Comparison of ENCODE assay signal across 16 cellular contexts in genomic region chr16:15141586-15141985, GRCh38. TPM values are rescaled to one million over a fixed set of nuclear protein-coding genes. Genes with fewer than 3 reads are reported as not detected.
DNase-seq lines count a peak whose midpoint lies in the region; ATAC-seq and TF ChIP-seq lines count a peak whose summit lies in the region.
"Had no signal": no experiment of that assay in that cellular context is flagged by ENCODE, and none has a peak within 500 bp of the region (broad histone marks: within the 10 kb centered on the region; RNA-seq: fewer than 3 reads in every experiment).

No MANE protein-coding gene starts in this region.

- no peaks in the 10 kb centered on the region for H3K36me3 Mint-ChIP-seq in CD4-positive, alpha-beta T cell (ENCODE audit: low read depth)

- H3K9me3 Mint-ChIP-seq in CD4-positive, alpha-beta T cell = no peaks in the 10 kb centered on the region
- H3K9me3 Mint-ChIP-seq: activated T-helper 2 cell treated with anti-CD3 and anti-CD28 coated beads, Interferon-gamma antibody, Interleukin-2, Interleukin-4, amounts not matched to agents 10 μg/mL and 5 μg/mL and 100 μg/mL, durations not matched to agents 14 hours and 24 hours and 36 hours; endodermal cell had no signal

- H3K36me3 ChIP-seq in esophagus squamous epithelium = no peaks in the 10 kb centered on the region
- H3K36me3 ChIP-seq in sigmoid colon = no peaks in the 10 kb centered on the region
- H3K36me3 ChIP-seq in uterus = no peaks in the 10 kb centered on the region
- H3K36me3 ChIP-seq: BLaER1 treated with 17β-estradiol and CSF1 and Interleukin-3, amounts not matched to agents 10 nM and 100 nM; right lobe of liver had no signal

- intact Hi-C loops in esophagus squamous epithelium (cut with DNase I) = no loop called here
- intact Hi-C loops in sigmoid colon (cut with DNase I) = no loop called here
- intact Hi-C loops in uterus (cut with DNase I; ENCODE audit: low total_unique reads) = no loop called here
- intact Hi-C loops in sciatic nerve (cut with DNase I) = no loop called here
- intact Hi-C loops in CD4-positive, alpha-beta T cell (cut with DNase I, micrococcal nuclease) = no loop called here

- TF ChIP-seq POLR2A in esophagus squamous epithelium (IDR thresholded peaks at IDR 0.05) = no peak
- no peak for TF ChIP-seq POLR2A in sigmoid colon (IDR thresholded peaks at IDR 0.05)
- no peak for TF ChIP-seq POLR2A in uterus (IDR thresholded peaks at IDR 0.05)

- peak overlapping the region in 3 of 4 donors; percentile 16 to 49 (median 17) for H3K4me3 ChIP-seq in esophagus squamous epithelium
- peak overlapping the region in 3 of 4 donors; percentile 30 to 39 (median 37) for H3K4me3 ChIP-seq in sigmoid colon
- H3K4me3 ChIP-seq in uterus = no peak overlapping the region
- H3K4me3 ChIP-seq: BLaER1 treated with 17β-estradiol and CSF1 and Interleukin-3, amounts not matched to agents 10 nM and 100 nM; right lobe of liver had no signal

- CTCF ChIA-PET in CD4-positive, alpha-beta T cell (lab: Charles Lee) = no interaction called here

- no peak for TF ChIP-seq EP300 in sigmoid colon (IDR thresholded peaks at IDR 0.05)

- POLR2A ChIA-PET in CD4-positive, alpha-beta T cell (lab: Charles Lee) = no interaction called here

- H3K27me3 ChIP-seq in esophagus squamous epithelium = no peaks in the 10 kb centered on the region
- no peaks in the 10 kb centered on the region for H3K27me3 ChIP-seq in sigmoid colon
- H3K27me3 ChIP-seq in uterus = no peaks in the 10 kb centered on the region
- H3K27me3 ChIP-seq in CD4-positive, alpha-beta T cell (ENCODE audit: control insufficient read depth, insufficient read depth, low read length) = no peaks in the 10 kb centered on the region
- H3K27me3 ChIP-seq: BLaER1 treated with 17β-estradiol and CSF1 and Interleukin-3, amounts not matched to agents 10 nM and 100 nM; right lobe of liver had no signal

- H3K27ac ChIP-seq in esophagus squamous epithelium (peak overlapping the region; percentile 38 to 88 (median 78)), sigmoid colon (peak overlapping the region; percentile 89 to 99 (median 96)), uterus (peak overlapping the region; percentile 59 to 89)
- H3K27ac ChIP-seq in CD4-positive, alpha-beta T cell (ENCODE audit: low read depth, low read length) = no peak overlapping the region
- H3K27ac ChIP-seq: BLaER1 treated with 17β-estradiol and CSF1 and Interleukin-3, amounts not matched to agents 10 nM and 100 nM; right lobe of liver had no signal

- H3K9me3 ChIP-seq in esophagus squamous epithelium (no peaks in the 10 kb centered on the region), sigmoid colon (no peaks in the 10 kb centered on the region), uterus (no peaks in the 10 kb centered on the region)
- H3K9me3 ChIP-seq in CD4-positive, alpha-beta T cell (ENCODE audit: control insufficient read depth, low read length) = no peaks in the 10 kb centered on the region
- H3K9me3 ChIP-seq: BLaER1 treated with 17β-estradiol and CSF1 and Interleukin-3, amounts not matched to agents 10 nM and 100 nM; right lobe of liver had no signal

- no peak for ATAC-seq in GM18909 (IDR thresholded peaks at IDR 0.05; ENCODE audit: poor library complexity, unreplicated experiment)
- no peak for ATAC-seq in sciatic nerve
- ATAC-seq in CD4-positive, alpha-beta T cell (ENCODE audit: poor library complexity) = no peak

- 83% methylated on average over 1 of the region's 15 CpGs; no CpG with 5 or more reads in 1 of the 2 donors for WGBS in esophagus squamous epithelium, 2 donors
- 72 to 92% methylated on average over 15 of the region's 15 CpGs for WGBS in sigmoid colon, 2 donors

- H3K27ac Mint-ChIP-seq in CD4-positive, alpha-beta T cell = no peak overlapping the region
- H3K27ac Mint-ChIP-seq: activated T-helper 2 cell treated with anti-CD3 and anti-CD28 coated beads, Interferon-gamma antibody, Interleukin-2, Interleukin-4, amounts not matched to agents 10 μg/mL and 5 μg/mL and 100 μg/mL, durations not matched to agents 14 hours and 24 hours and 36 hours; endodermal cell had no signal

- TF ChIP-seq CTCF in esophagus squamous epithelium (IDR thresholded peaks at IDR 0.05) (no peak), sigmoid colon (IDR thresholded peaks at IDR 0.05) (no peak), uterus (IDR thresholded peaks at IDR 0.05) (no peak)
- no peak for TF ChIP-seq CTCF in CD4-positive, alpha-beta T cell (IDR thresholded peaks at IDR 0.05)

- peaks cover 47 to 66% (median 59%) of the 10 kb centered on the region in 3 donors for H3K4me1 ChIP-seq in esophagus squamous epithelium
- peaks cover 0 to 66% (median 63%) of the 10 kb centered on the region in 4 donors for H3K4me1 ChIP-seq in sigmoid colon
- peaks cover 7 to 24% of the 10 kb centered on the region in 2 donors for H3K4me1 ChIP-seq in uterus
- H3K4me1 ChIP-seq: right lobe of liver had no signal

- no peaks in the 10 kb centered on the region for H3K4me1 Mint-ChIP-seq in CD4-positive, alpha-beta T cell (ENCODE audit: low read depth)

- H3K27me3 Mint-ChIP-seq in CD4-positive, alpha-beta T cell = no peaks in the 10 kb centered on the region

- H3K4me3 Mint-ChIP-seq in CD4-positive, alpha-beta T cell = no peak overlapping the region
- H3K4me3 Mint-ChIP-seq: endodermal cell had no signal

- peak; percentile 57 for DNase-seq in activated effector memory CD4-positive, alpha-beta T cell treated with anti-CD3 and anti-CD28 coated beads, Interleukin-2, amount 50 U/mL, for 16 hours
- no peak for DNase-seq in activated effector memory CD4-positive, alpha-beta T cell treated with Interleukin-2 at 50 U/mL for 16 hours
- DNase-seq in esophagus squamous epithelium (lab: John Stamatoyannopoulos, UW) = no peak
- DNase-seq in sigmoid colon = peak; percentile 64
- DNase-seq in uterus = no peak
- no peak for DNase-seq in sciatic nerve (ENCODE audit: low spot score)
- DNase-seq in CD4-positive, alpha-beta T cell = no peak
- DNase-seq: NCI-H1092 treated with DMSO at 0.1 percent for 48 hours, NCI-H69, SIG-M5, T-helper 2 cell had no signal

RNA-seq across cellular contexts. Expression of gene RRN3, which starts 47.5 kb away (rescaled TPM):
- total RNA-seq in esophagus squamous epithelium (10 to 100 TPM; 14.0 to 27.8 (median 20.0) TPM), sigmoid colon (10 to 100 TPM; 21.3 to 27.2 (median 25.6) TPM), uterus (10 to 100 TPM; 24.7 to 56.9 (median 38.1) TPM), sciatic nerve (28.8 TPM)
- 10 to 100 TPM; 14.5 to 17.4 (median 16.9) TPM for polyA plus RNA-seq in sigmoid colon
- total RNA-seq in CD4-positive, alpha-beta T cell = 10 to 100 TPM; 38.4 to 42.9 TPM

Comparison
In these comparisons a context has a peak if more than half of its experiments do, and no peak if none do; other contexts are left out.
1. DNase-seq: peak in activated effector memory CD4-positive, alpha-beta T cell treated with anti-CD3 and anti-CD28 coated beads, Interleukin-2, amount 50 U/mL, for 16 hours (single experiment) and sigmoid colon (single experiment); none in activated effector memory CD4-positive, alpha-beta T cell treated with Interleukin-2 at 50 U/mL for 16 hours (single experiment), esophagus squamous epithelium (single experiment), uterus (0 of 2), sciatic nerve (single experiment) and CD4-positive, alpha-beta T cell (0 of 10).
2. H3K4me3 ChIP-seq: peak in esophagus squamous epithelium (3 of 4) and sigmoid colon (3 of 4); none in uterus (0 of 2).